Comparison of ENCODE assay signal across 1 cellular context in the genomic region with DNA sequence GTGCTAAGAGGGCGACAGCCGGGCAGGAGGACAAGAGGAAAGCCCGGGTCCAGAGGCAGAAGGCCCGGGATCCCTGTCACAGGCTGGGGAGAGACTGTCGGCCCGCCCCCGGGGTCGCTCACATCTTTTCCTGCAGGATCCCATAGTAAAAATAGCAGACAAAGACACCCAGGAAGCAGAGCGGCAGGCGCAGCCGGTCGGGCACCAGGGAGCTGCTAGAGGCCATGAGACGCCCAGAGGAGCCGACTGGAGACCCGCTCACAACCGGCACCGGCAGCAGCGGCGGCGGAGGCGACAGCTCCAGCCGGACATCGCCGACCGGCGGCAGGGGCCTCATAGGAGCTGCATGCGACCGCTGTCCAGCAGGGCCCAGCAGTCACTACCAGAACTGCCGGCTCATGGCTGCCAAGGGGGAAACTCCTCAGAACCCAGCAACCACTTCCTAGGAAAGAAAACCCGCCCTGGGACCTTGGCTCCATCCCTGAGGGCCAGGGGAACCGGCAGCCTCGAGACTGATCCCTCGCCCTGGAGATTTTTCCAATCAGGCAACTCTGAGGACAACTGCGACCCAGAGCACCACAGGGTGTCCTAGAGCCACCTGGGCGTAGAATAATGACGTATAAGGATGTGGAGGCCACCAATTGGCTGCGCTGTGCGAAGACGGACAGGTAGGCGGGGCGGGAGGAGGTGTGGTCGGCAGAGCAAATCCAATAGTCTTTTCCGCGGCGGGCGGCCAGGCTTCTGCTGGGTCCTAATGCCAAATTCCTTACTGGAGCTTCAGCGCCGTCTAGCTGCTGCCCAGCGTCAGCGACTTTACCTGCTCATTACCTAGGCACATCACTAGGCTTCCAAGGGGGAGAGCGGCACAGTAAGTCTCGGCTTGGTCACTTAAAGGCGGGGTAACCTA.
TF ChIP-seq lines count a peak whose summit lies in the region.

A gene with protein sequence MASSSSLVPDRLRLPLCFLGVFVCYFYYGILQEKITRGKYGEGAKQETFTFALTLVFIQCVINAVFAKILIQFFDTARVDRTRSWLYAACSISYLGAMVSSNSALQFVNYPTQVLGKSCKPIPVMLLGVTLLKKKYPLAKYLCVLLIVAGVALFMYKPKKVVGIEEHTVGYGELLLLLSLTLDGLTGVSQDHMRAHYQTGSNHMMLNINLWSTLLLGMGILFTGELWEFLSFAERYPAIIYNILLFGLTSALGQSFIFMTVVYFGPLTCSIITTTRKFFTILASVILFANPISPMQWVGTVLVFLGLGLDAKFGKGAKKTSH (minus strand): TSS at position 357 of the 907 bp plus-strand sequence. CDS start 131 bp downstream, at position 226.

TF ChIP-seq in K562, 482 proteins besides CTCF, POLR2A, EP300 and RAD21 (continued from another document and continues in another):
- TF ChIP-seq, protein P1, sequence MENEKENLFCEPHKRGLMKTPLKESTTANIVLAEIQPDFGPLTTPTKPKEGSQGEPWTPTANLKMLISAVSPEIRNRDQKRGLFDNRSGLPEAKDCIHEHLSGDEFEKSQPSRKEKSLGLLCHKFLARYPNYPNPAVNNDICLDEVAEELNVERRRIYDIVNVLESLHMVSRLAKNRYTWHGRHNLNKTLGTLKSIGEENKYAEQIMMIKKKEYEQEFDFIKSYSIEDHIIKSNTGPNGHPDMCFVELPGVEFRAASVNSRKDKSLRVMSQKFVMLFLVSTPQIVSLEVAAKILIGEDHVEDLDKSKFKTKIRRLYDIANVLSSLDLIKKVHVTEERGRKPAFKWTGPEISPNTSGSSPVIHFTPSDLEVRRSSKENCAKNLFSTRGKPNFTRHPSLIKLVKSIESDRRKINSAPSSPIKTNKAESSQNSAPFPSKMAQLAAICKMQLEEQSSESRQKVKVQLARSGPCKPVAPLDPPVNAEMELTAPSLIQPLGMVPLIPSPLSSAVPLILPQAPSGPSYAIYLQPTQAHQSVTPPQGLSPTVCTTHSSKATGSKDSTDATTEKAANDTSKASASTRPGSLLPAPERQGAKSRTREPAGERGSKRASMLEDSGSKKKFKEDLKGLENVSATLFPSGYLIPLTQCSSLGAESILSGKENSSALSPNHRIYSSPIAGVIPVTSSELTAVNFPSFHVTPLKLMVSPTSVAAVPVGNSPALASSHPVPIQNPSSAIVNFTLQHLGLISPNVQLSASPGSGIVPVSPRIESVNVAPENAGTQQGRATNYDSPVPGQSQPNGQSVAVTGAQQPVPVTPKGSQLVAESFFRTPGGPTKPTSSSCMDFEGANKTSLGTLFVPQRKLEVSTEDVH (IDR thresholded peaks at IDR 0.05; ENCODE audit: low read depth, partially characterized antibody) = peak; percentile 79
- TF ChIP-seq, protein P2, sequence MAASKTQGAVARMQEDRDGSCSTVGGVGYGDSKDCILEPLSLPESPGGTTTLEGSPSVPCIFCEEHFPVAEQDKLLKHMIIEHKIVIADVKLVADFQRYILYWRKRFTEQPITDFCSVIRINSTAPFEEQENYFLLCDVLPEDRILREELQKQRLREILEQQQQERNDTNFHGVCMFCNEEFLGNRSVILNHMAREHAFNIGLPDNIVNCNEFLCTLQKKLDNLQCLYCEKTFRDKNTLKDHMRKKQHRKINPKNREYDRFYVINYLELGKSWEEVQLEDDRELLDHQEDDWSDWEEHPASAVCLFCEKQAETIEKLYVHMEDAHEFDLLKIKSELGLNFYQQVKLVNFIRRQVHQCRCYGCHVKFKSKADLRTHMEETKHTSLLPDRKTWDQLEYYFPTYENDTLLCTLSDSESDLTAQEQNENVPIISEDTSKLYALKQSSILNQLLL (CRISPR knock-in tag; IDR thresholded peaks at IDR 0.05; ENCODE audit: borderline replicate concordance) = no peak
- peak; percentile 72 for TF ChIP-seq NFYB (IDR thresholded peaks at IDR 0.05; ENCODE audit: extremely low read depth, insufficient read length)
- TF ChIP-seq ZNF780A (CRISPR knock-in tag; IDR thresholded peaks at IDR 0.05) = no peak
- TF ChIP-seq HDGF (IDR thresholded peaks at IDR 0.05) = no peak
- TF ChIP-seq POLR2AphosphoS5 (IDR thresholded peaks at IDR 0.05; ENCODE audit: control insufficient read depth, insufficient read depth, low read depth, low read length) = peak; percentile 56
- TF ChIP-seq MAZ (CRISPR knock-in tag; conservative IDR thresholded peaks at IDR 0.05 in 1 of 2, IDR thresholded peaks at IDR 0.05 in 1 of 2) = peak; percentile 33 to 60; a peak in 1 of 4 replicates
- no peak; the same call in 1 of the 2 replicates for TF ChIP-seq RUNX1 (IDR thresholded peaks at IDR 0.05; ENCODE audit: low read depth)
- TF ChIP-seq, protein P3, sequence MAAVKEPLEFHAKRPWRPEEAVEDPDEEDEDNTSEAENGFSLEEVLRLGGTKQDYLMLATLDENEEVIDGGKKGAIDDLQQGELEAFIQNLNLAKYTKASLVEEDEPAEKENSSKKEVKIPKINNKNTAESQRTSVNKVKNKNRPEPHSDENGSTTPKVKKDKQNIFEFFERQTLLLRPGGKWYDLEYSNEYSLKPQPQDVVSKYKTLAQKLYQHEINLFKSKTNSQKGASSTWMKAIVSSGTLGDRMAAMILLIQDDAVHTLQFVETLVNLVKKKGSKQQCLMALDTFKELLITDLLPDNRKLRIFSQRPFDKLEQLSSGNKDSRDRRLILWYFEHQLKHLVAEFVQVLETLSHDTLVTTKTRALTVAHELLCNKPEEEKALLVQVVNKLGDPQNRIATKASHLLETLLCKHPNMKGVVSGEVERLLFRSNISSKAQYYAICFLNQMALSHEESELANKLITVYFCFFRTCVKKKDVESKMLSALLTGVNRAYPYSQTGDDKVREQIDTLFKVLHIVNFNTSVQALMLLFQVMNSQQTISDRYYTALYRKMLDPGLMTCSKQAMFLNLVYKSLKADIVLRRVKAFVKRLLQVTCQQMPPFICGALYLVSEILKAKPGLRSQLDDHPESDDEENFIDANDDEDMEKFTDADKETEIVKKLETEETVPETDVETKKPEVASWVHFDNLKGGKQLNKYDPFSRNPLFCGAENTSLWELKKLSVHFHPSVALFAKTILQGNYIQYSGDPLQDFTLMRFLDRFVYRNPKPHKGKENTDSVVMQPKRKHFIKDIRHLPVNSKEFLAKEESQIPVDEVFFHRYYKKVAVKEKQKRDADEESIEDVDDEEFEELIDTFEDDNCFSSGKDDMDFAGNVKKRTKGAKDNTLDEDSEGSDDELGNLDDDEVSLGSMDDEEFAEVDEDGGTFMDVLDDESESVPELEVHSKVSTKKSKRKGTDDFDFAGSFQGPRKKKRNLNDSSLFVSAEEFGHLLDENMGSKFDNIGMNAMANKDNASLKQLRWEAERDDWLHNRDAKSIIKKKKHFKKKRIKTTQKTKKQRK (IDR thresholded peaks at IDR 0.05; ENCODE audit: borderline replicate concordance, low read depth, low read length) = no peak
- TF ChIP-seq, protein P4, sequence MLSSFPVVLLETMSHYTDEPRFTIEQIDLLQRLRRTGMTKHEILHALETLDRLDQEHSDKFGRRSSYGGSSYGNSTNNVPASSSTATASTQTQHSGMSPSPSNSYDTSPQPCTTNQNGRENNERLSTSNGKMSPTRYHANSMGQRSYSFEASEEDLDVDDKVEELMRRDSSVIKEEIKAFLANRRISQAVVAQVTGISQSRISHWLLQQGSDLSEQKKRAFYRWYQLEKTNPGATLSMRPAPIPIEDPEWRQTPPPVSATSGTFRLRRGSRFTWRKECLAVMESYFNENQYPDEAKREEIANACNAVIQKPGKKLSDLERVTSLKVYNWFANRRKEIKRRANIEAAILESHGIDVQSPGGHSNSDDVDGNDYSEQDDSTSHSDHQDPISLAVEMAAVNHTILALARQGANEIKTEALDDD (IDR thresholded peaks at IDR 0.05) = peak; percentile 92
- TF ChIP-seq, protein P5, sequence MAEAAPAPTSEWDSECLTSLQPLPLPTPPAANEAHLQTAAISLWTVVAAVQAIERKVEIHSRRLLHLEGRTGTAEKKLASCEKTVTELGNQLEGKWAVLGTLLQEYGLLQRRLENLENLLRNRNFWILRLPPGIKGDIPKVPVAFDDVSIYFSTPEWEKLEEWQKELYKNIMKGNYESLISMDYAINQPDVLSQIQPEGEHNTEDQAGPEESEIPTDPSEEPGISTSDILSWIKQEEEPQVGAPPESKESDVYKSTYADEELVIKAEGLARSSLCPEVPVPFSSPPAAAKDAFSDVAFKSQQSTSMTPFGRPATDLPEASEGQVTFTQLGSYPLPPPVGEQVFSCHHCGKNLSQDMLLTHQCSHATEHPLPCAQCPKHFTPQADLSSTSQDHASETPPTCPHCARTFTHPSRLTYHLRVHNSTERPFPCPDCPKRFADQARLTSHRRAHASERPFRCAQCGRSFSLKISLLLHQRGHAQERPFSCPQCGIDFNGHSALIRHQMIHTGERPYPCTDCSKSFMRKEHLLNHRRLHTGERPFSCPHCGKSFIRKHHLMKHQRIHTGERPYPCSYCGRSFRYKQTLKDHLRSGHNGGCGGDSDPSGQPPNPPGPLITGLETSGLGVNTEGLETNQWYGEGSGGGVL (CRISPR knock-in tag; IDR thresholded peaks at IDR 0.05) = no peak
- no peak for TF ChIP-seq PHB (CRISPR knock-in tag; IDR thresholded peaks at IDR 0.05)
- peak; percentile 68 for TF ChIP-seq TAF9B (IDR thresholded peaks at IDR 0.05; ENCODE audit: partially characterized antibody)
- no peak for TF ChIP-seq ZBTB17 (CRISPR knock-in tag; IDR thresholded peaks at IDR 0.05)
- no peak for TF ChIP-seq MED1 (CRISPR knock-in tag; IDR thresholded peaks at IDR 0.05; ENCODE audit: borderline replicate concordance)
- TF ChIP-seq, protein P6, sequence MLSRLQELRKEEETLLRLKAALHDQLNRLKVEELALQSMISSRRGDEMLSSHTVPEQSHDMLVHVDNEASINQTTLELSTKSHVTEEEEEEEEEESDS (CRISPR knock-in tag; IDR thresholded peaks at IDR 0.05) = no peak
- peak; percentile 56 to 94; a peak in 3 of 4 replicates for TF ChIP-seq SIN3A (IDR thresholded peaks at IDR 0.05; ENCODE audit: borderline replicate concordance in 2 of 2, control insufficient read depth in 1 of 2, low read depth in 2 of 2, low read length in 2 of 2)
- TF ChIP-seq ZFPM2 (CRISPR knock-in tag; IDR thresholded peaks at IDR 0.05) = 0 out of 2 replicates have a peak, but pooled peaks have one; percentile 59
- peak; percentile 71; the same call in 1 of the 2 replicates for TF ChIP-seq SOX6 (IDR thresholded peaks at IDR 0.05)
- no peak for TF ChIP-seq ZNF121 (CRISPR knock-in tag; conservative IDR thresholded peaks at IDR 0.05)
- TF ChIP-seq, protein P7, sequence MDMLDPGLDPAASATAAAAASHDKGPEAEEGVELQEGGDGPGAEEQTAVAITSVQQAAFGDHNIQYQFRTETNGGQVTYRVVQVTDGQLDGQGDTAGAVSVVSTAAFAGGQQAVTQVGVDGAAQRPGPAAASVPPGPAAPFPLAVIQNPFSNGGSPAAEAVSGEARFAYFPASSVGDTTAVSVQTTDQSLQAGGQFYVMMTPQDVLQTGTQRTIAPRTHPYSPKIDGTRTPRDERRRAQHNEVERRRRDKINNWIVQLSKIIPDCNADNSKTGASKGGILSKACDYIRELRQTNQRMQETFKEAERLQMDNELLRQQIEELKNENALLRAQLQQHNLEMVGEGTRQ (CRISPR knock-in tag; IDR thresholded peaks at IDR 0.05) = no peak
- TF ChIP-seq, protein P8, sequence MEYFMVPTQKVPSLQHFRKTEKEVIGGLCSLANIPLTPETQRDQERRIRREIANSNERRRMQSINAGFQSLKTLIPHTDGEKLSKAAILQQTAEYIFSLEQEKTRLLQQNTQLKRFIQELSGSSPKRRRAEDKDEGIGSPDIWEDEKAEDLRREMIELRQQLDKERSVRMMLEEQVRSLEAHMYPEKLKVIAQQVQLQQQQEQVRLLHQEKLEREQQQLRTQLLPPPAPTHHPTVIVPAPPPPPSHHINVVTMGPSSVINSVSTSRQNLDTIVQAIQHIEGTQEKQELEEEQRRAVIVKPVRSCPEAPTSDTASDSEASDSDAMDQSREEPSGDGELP (CRISPR knock-in tag; IDR thresholded peaks at IDR 0.05; ENCODE audit: borderline replicate concordance) = peak; percentile 83
- TF ChIP-seq, protein P9, sequence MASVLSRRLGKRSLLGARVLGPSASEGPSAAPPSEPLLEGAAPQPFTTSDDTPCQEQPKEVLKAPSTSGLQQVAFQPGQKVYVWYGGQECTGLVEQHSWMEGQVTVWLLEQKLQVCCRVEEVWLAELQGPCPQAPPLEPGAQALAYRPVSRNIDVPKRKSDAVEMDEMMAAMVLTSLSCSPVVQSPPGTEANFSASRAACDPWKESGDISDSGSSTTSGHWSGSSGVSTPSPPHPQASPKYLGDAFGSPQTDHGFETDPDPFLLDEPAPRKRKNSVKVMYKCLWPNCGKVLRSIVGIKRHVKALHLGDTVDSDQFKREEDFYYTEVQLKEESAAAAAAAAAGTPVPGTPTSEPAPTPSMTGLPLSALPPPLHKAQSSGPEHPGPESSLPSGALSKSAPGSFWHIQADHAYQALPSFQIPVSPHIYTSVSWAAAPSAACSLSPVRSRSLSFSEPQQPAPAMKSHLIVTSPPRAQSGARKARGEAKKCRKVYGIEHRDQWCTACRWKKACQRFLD (CRISPR knock-in tag; IDR thresholded peaks at IDR 0.05) = peak; percentile 96
- 0 out of 2 replicates have a peak, but pooled peaks have one; percentile 35 for TF ChIP-seq KAT8 (IDR thresholded peaks at IDR 0.05; ENCODE audit: low read depth)
- TF ChIP-seq, protein P10, sequence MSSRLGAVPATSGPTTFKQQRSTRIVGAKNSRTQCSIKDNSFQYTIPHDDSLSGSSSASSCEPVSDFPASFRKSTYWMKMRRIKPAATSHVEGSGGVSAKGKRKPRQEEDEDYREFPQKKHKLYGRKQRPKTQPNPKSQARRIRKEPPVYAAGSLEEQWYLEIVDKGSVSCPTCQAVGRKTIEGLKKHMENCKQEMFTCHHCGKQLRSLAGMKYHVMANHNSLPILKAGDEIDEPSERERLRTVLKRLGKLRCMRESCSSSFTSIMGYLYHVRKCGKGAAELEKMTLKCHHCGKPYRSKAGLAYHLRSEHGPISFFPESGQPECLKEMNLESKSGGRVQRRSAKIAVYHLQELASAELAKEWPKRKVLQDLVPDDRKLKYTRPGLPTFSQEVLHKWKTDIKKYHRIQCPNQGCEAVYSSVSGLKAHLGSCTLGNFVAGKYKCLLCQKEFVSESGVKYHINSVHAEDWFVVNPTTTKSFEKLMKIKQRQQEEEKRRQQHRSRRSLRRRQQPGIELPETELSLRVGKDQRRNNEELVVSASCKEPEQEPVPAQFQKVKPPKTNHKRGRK (tag; IDR thresholded peaks at IDR 0.05) = no peak
- TF ChIP-seq, protein P11, sequence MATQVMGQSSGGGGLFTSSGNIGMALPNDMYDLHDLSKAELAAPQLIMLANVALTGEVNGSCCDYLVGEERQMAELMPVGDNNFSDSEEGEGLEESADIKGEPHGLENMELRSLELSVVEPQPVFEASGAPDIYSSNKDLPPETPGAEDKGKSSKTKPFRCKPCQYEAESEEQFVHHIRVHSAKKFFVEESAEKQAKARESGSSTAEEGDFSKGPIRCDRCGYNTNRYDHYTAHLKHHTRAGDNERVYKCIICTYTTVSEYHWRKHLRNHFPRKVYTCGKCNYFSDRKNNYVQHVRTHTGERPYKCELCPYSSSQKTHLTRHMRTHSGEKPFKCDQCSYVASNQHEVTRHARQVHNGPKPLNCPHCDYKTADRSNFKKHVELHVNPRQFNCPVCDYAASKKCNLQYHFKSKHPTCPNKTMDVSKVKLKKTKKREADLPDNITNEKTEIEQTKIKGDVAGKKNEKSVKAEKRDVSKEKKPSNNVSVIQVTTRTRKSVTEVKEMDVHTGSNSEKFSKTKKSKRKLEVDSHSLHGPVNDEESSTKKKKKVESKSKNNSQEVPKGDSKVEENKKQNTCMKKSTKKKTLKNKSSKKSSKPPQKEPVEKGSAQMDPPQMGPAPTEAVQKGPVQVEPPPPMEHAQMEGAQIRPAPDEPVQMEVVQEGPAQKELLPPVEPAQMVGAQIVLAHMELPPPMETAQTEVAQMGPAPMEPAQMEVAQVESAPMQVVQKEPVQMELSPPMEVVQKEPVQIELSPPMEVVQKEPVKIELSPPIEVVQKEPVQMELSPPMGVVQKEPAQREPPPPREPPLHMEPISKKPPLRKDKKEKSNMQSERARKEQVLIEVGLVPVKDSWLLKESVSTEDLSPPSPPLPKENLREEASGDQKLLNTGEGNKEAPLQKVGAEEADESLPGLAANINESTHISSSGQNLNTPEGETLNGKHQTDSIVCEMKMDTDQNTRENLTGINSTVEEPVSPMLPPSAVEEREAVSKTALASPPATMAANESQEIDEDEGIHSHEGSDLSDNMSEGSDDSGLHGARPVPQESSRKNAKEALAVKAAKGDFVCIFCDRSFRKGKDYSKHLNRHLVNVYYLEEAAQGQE (CRISPR knock-in tag; IDR thresholded peaks at IDR 0.05; ENCODE audit: low read depth) = peak; percentile 77
- no peak for TF ChIP-seq HNRNPH1 (optimal IDR thresholded peaks at IDR 0.05; ENCODE audit: low read depth, low read length)
- TF ChIP-seq HLTF (IDR thresholded peaks at IDR 0.05) = peak; percentile 34; the same call in 1 of the 2 replicates
- TF ChIP-seq ZNF174 (CRISPR knock-in tag; IDR thresholded peaks at IDR 0.05) = no peak
